ENCODE assay signal across 13 cellular contexts in the genomic region with DNA sequence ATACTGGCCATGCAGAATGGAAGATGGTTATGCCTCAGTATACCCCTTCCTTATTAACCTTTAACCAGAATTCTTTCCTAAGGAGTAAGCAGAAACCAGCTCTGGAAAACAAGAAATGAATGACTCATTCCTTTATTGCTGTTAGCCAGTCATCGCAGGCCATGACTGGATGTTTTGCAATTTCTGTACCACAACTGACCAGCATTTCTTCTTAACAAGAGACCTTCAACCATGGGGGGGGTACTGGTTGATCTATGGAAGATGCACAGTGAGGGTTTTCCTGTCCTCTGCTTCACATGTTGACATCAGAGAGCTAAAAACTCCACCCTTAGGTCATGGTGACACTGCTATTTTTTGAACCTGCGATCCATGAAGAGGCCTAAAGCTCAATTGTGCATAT. TPM values are rescaled to one million over a fixed set of nuclear protein-coding genes. Genes with fewer than 3 reads are reported as not detected.
DNase-seq lines count a peak whose midpoint lies in the region; ATAC-seq and TF ChIP-seq lines count a peak whose summit lies in the region.
"Had no signal": no experiment of that assay in that cellular context is flagged by ENCODE, and none has a peak within 500 bp of the region (broad histone marks: within the 10 kb centered on the region; RNA-seq: fewer than 3 reads in every experiment).

No MANE protein-coding gene starts in this region.

- TF ChIP-seq CTCF in choroid plexus epithelial cell (conservative IDR thresholded peaks at IDR 0.05; ENCODE audit: low read depth, low read length) (no peak), osteoblast (IDR thresholded peaks at IDR 0.05; ENCODE audit: extremely low read depth, low read depth, low read length) (no peak)

- ATAC-seq in GM21576 (IDR thresholded peaks at IDR 0.05; ENCODE audit: unreplicated experiment), result no peak
- ATAC-seq: left ventricle myocardium superior; right cardiac atrium; stimulated activated effector memory CD8-positive, alpha-beta T cell treated with anti-CD3 and anti-CD28 coated beads, Interleukin-12 subunit alpha, Interleukin-12 subunit beta, amount 100 ng/mL, for 72 hours had no signal

- peak overlapping the region; percentile 29 for H3K4me2 ChIP-seq in osteoblast (ENCODE audit: insufficient read depth, low read length)

- DNase-seq in ELR (ENCODE audit: low read depth) (peak; percentile 93), NOMO-1 treated with DMSO at 0.1 percent for 48 hours (lab: John Stamatoyannopoulos, UW; ENCODE audit: unreplicated experiment) (peak; percentile 65), choroid plexus epithelial cell (ENCODE audit: low read depth) (peak; percentile 92), osteoblast (ENCODE audit: insufficient read length, low spot score, missing footprints) (peak; percentile 76), NCI-H146 (lab: John Stamatoyannopoulos, UW) (no peak)
- no peak for DNase-seq in activated CD8-positive, alpha-beta memory T cell treated with anti-CD3 and anti-CD28 coated beads, Interleukin-2, amount 50 U/mL, for 48 hours
- no peak for DNase-seq in activated CD4-positive, alpha-beta T cell treated with anti-CD3 and anti-CD28 coated beads for 4 hours
- DNase-seq: activated T-cell treated with anti-CD3 and anti-CD28 coated beads, Interleukin-2, amount 50 U/mL, for 1 hour; effector CD8-positive, alpha-beta T cell; left ventricle myocardium superior; right cardiac atrium had no signal

- no peaks in the 10 kb centered on the region for H4K20me1 ChIP-seq in osteoblast (ENCODE audit: insufficient read depth, low read length)

- H2AFZ ChIP-seq in osteoblast (ENCODE audit: low read length), result peak overlapping the region; percentile 52

- peak overlapping the region; percentile 36 for H3K27ac ChIP-seq in osteoblast (ENCODE audit: low read depth, low read length)

- H3K4me3 ChIP-seq in choroid plexus epithelial cell (ENCODE audit: low read depth, low read length) (no peak overlapping the region), osteoblast (ENCODE audit: insufficient read depth, low read length) (peak overlapping the region; percentile 2)

- no peaks in the 10 kb centered on the region for H3K9me3 ChIP-seq in osteoblast (ENCODE audit: low read depth, low read length)

- no peaks in the 10 kb centered on the region for H3K36me3 ChIP-seq in osteoblast (ENCODE audit: insufficient read depth, low read length)

- peaks cover 11% of the 10 kb centered on the region for H3K4me1 ChIP-seq in osteoblast (ENCODE audit: insufficient read depth, low read length)

- no peaks in the 10 kb centered on the region for H3K27me3 ChIP-seq in osteoblast (ENCODE audit: insufficient read depth, low read length)

- H3K79me2 ChIP-seq in osteoblast (ENCODE audit: insufficient read depth, low read length), result no peaks in the 10 kb centered on the region

RNA-seq across cellular contexts. Expression of a gene that starts 28.0 kb away (rescaled TPM):
- 20.3 and 23.0 TPM in 2 replicates for total RNA-seq in osteoblast

RNA-seq across cellular contexts. Expression of a gene that starts 43.0 kb away (rescaled TPM):
- total RNA-seq in osteoblast, result 53.6 and 66.2 TPM in 2 replicates

Comparison
In these comparisons a context has a peak if more than half of its experiments do, and no peak if none do; other contexts are left out.
1. DNase-seq: peak in ELR (single experiment), NOMO-1 treated with DMSO at 0.1 percent for 48 hours (single experiment), choroid plexus epithelial cell (single experiment) and osteoblast (single experiment); none in activated CD8-positive, alpha-beta memory T cell treated with anti-CD3 and anti-CD28 coated beads, Interleukin-2, amount 50 U/mL, for 48 hours (single experiment), activated CD4-positive, alpha-beta T cell treated with anti-CD3 and anti-CD28 coated beads for 4 hours (0 of 2) and NCI-H146 (single experiment).